19 cellular contexts compared by ENCODE assay signal in genomic region chr12:114916124-114916523, GRCh38.
DNase-seq lines count a peak whose midpoint lies in the region; ATAC-seq and TF ChIP-seq lines count a peak whose summit lies in the region.
"Had no signal": no experiment of that assay in that cellular context is flagged by ENCODE, and none has a peak within 500 bp of the region (broad histone marks: within the 10 kb centered on the region; RNA-seq: fewer than 3 reads in every experiment).

No MANE protein-coding gene starts in this region.

- no peak overlapping the region for H2AFZ ChIP-seq in GM23338

- no peaks in the 10 kb centered on the region for H4K20me1 ChIP-seq in GM23338 (replicated peaks; ENCODE audit: insufficient read depth)

- 91 to 92% methylated on average over 3 of the region's 3 CpGs for WGBS in endodermal cell (ENCODE audit: insufficient coverage in 1 of 2, insufficient read length in 1 of 2), 2 experiments
- 84 to 89% methylated on average over 3 of the region's 3 CpGs for WGBS in testis, 2 donors

- peak overlapping the region; percentile 83 for H3K27ac ChIP-seq in C4-2B
- no peak overlapping the region for H3K27ac ChIP-seq in endodermal cell (ENCODE audit: low read depth, low read length)
- H3K27ac ChIP-seq in GM23338 (ENCODE audit: low read depth) = no peak overlapping the region
- H3K27ac ChIP-seq in testis = no peak overlapping the region
- H3K27ac ChIP-seq: SJCRH30, tibial nerve had no signal

- intact Hi-C loops in testis (cut with DNase I; ENCODE audit: low total_unique reads) = no loop called here

- H3K4me1 Mint-ChIP-seq in endodermal cell (peaks cover 11% of the 10 kb centered on the region), osteocyte (ENCODE audit: unreplicated experiment) (peaks cover 24% of the 10 kb centered on the region), GM23338 (no peaks in the 10 kb centered on the region; the same call in 1 of the 3 replicates)
- H3K4me1 Mint-ChIP-seq: CD4-positive, CD25-positive, alpha-beta regulatory T cell had no signal

- no peak for ATAC-seq in GM23338
- ATAC-seq: activated CD8-positive, alpha-beta T cell treated with anti-CD3 and anti-CD28 coated beads, Interleukin-2, amount 10 ng/mL, durations not matched to agents 7 days and 5 days; effector memory CD8-positive, alpha-beta T cell; HCT116 had no signal

- H3K9me2 ChIP-seq in GM23338 (ENCODE audit: insufficient read depth) = no peaks in the 10 kb centered on the region

- H3K27ac Mint-ChIP-seq in endodermal cell (no peak overlapping the region), osteocyte (ENCODE audit: unreplicated experiment) (peak overlapping the region; percentile 62), GM23338 (no peak overlapping the region)
- H3K27ac Mint-ChIP-seq: activated CD8-positive, alpha-beta T cell treated with anti-CD3 and anti-CD28 coated beads, Interleukin-2, amount 10 ng/mL, durations not matched to agents 7 days and 5 days; activated T-helper 2 cell treated with anti-CD3 and anti-CD28 coated beads, Interferon-gamma antibody, Interleukin-2, Interleukin-4, amounts not matched to agents 10 μg/mL and 5 μg/mL and 100 μg/mL, durations not matched to agents 14 hours and 24 hours and 36 hours; CD4-positive, CD25-positive, alpha-beta regulatory T cell; effector memory CD8-positive, alpha-beta T cell had no signal

- peaks cover 6% of the 10 kb centered on the region for H3K9me3 Mint-ChIP-seq in endodermal cell
- H3K9me3 Mint-ChIP-seq in osteocyte (ENCODE audit: unreplicated experiment) = peaks cover 5% of the 10 kb centered on the region
- H3K9me3 Mint-ChIP-seq in GM23338 = no peaks in the 10 kb centered on the region
- H3K9me3 Mint-ChIP-seq: activated T-helper 2 cell treated with anti-CD3 and anti-CD28 coated beads, Interferon-gamma antibody, Interleukin-2, Interleukin-4, amounts not matched to agents 10 μg/mL and 5 μg/mL and 100 μg/mL, durations not matched to agents 14 hours and 24 hours and 36 hours had no signal

- H3K4me3 Mint-ChIP-seq in endodermal cell (no peak overlapping the region), osteocyte (ENCODE audit: unreplicated experiment) (no peak overlapping the region), GM23338 (no peak overlapping the region)
- H3K4me3 Mint-ChIP-seq: activated CD8-positive, alpha-beta T cell treated with anti-CD3 and anti-CD28 coated beads, Interleukin-2, amount 10 ng/mL, durations not matched to agents 7 days and 5 days; effector memory CD8-positive, alpha-beta T cell had no signal

- H3K9me3 ChIP-seq in endodermal cell (ENCODE audit: control insufficient read depth, low read length) = no peaks in the 10 kb centered on the region
- no peaks in the 10 kb centered on the region for H3K9me3 ChIP-seq in testis
- H3K9me3 ChIP-seq: SJCRH30 had no signal

- H3K4me3 ChIP-seq in endodermal cell (ENCODE audit: low read length) (no peak overlapping the region), GM23338 (no peak overlapping the region), testis (no peak overlapping the region)
- H3K4me3 ChIP-seq: SJCRH30, tibial nerve had no signal

- DNase-seq in MV-4-11 (lab: John Stamatoyannopoulos, UW) = peak; percentile 35
- DNase-seq in endodermal cell = peak; percentile 42
- DNase-seq in osteocyte (ENCODE audit: extremely low spot score, unreplicated experiment) = no peak
- DNase-seq in GM23338 (ENCODE audit: low spot score) = no peak
- no peak for DNase-seq in GM10266 (ENCODE audit: extremely low spot score)
- DNase-seq in testis = no peak
- DNase-seq in anterior cingulate cortex (lab: John Stamatoyannopoulos, UW) = no peak
- DNase-seq: activated CD8-positive, alpha-beta T cell treated with anti-CD3 and anti-CD28 coated beads, Interleukin-2, amount 10 ng/mL, durations not matched to agents 7 days and 5 days; CD4-positive, CD25-positive, alpha-beta regulatory T cell; effector memory CD8-positive, alpha-beta T cell; GF-D8; NCI-H2171 treated with DMSO at 0.1 percent for 48 hours; SJCRH30; stimulated activated CD4-positive, alpha-beta T cell treated with anti-CD3 and anti-CD28 coated beads, Interleukin-1b, Interleukin-23, amount 100 ng/mL, for 48 hours had no signal

- H3K9ac ChIP-seq in endodermal cell (ENCODE audit: extremely low read depth, low read length, poor library complexity, severe bottlenecking) = no peak overlapping the region

- H3F3A ChIP-seq in GM23338 (replicated peaks; ENCODE audit: low read depth) = no peaks in the 10 kb centered on the region

- no peak for TF ChIP-seq POLR2A in testis (IDR thresholded peaks at IDR 0.05)

- no peaks in the 10 kb centered on the region for H3K36me3 ChIP-seq in endodermal cell (ENCODE audit: control insufficient read depth, insufficient read depth, low read length)
- no peaks in the 10 kb centered on the region for H3K36me3 ChIP-seq in GM23338 (ENCODE audit: insufficient read depth)
- no peaks in the 10 kb centered on the region for H3K36me3 ChIP-seq in testis (ENCODE audit: low read depth, missing control alignments)
- H3K36me3 ChIP-seq: SJCRH30, tibial nerve had no signal

- no peaks in the 10 kb centered on the region for H3K27me3 ChIP-seq in endodermal cell (ENCODE audit: control insufficient read depth, insufficient read depth, low read length, poor library complexity, severe bottlenecking)
- no peaks in the 10 kb centered on the region for H3K27me3 ChIP-seq in GM23338 (ENCODE audit: insufficient read depth)
- H3K27me3 ChIP-seq in testis = no peaks in the 10 kb centered on the region
- H3K27me3 ChIP-seq: SJCRH30, tibial nerve had no signal

- no peaks in the 10 kb centered on the region for H3K79me2 ChIP-seq in GM23338 (replicated peaks; ENCODE audit: insufficient read depth)

- H3K4me1 ChIP-seq in endodermal cell (ENCODE audit: control insufficient read depth, insufficient read depth, low read length) = peaks cover 3% of the 10 kb centered on the region
- no peaks in the 10 kb centered on the region for H3K4me1 ChIP-seq in GM23338 (ENCODE audit: insufficient read depth)
- no peaks in the 10 kb centered on the region for H3K4me1 ChIP-seq in testis
- H3K4me1 ChIP-seq: SJCRH30 had no signal

- no peak for TF ChIP-seq CTCF in C4-2B (conservative IDR thresholded peaks at IDR 0.05)
- TF ChIP-seq CTCF in endodermal cell (conservative IDR thresholded peaks at IDR 0.05) = no peak
- no peak for TF ChIP-seq CTCF in osteocyte (IDR thresholded peaks at IDR 0.05)
- no peak for TF ChIP-seq CTCF in GM23338 (conservative IDR thresholded peaks at IDR 0.05; ENCODE audit: low read depth in 2 of 2)
- no peak for TF ChIP-seq CTCF in GM10266 (IDR thresholded peaks at IDR 0.05; ENCODE audit: control insufficient read depth, insufficient read depth, low read depth, missing control alignments)
- TF ChIP-seq CTCF in testis (IDR thresholded peaks at IDR 0.05) = no peak

- H3K27me3 Mint-ChIP-seq in endodermal cell (ENCODE audit: insufficient read depth) (peaks cover 3% of the 10 kb centered on the region), osteocyte (ENCODE audit: unreplicated experiment) (no peaks in the 10 kb centered on the region), GM23338 (ENCODE audit: insufficient read depth, low read depth, poor library complexity) (no peaks in the 10 kb centered on the region)
- H3K27me3 Mint-ChIP-seq: CD4-positive, CD25-positive, alpha-beta regulatory T cell; effector memory CD8-positive, alpha-beta T cell had no signal

- no peak overlapping the region for H3K4me2 ChIP-seq in GM23338

- H3K36me3 Mint-ChIP-seq in endodermal cell (ENCODE audit: low read depth) = no peaks in the 10 kb centered on the region
- H3K36me3 Mint-ChIP-seq in osteocyte (ENCODE audit: unreplicated experiment) = no peaks in the 10 kb centered on the region
- no peaks in the 10 kb centered on the region for H3K36me3 Mint-ChIP-seq in GM23338 (ENCODE audit: low read depth)
- H3K36me3 Mint-ChIP-seq: brain; CD4-positive, CD25-positive, alpha-beta regulatory T cell had no signal

TF ChIP-seq in GM23338, 12 proteins besides CTCF, POLR2A, EP300 and RAD21 (continues in another document):
- TF ChIP-seq ZNF331 (CRISPR knock-in tag; IDR thresholded peaks at IDR 0.05; ENCODE audit: low read depth) (no peak), POLR2AphosphoS5 (IDR thresholded peaks at IDR 0.05; ENCODE audit: low read depth) (no peak), JUNB (IDR thresholded peaks at IDR 0.05; ENCODE audit: unreplicated experiment) (no peak), ETS1 (IDR thresholded peaks at IDR 0.05) (no peak), EZH2 (IDR thresholded peaks at IDR 0.05; ENCODE audit: low read depth, unreplicated experiment) (no peak), REST (IDR thresholded peaks at IDR 0.05; ENCODE audit: unreplicated experiment) (no peak)

Comparison
In these comparisons a context has a peak if more than half of its experiments do, and no peak if none do; other contexts are left out.
1. DNase-seq: peak in MV-4-11 (single experiment) and endodermal cell (single experiment); none in osteocyte (single experiment), GM23338 (single experiment), GM10266 (single experiment), testis (single experiment) and anterior cingulate cortex (0 of 58).